In genomic region chr10:124975977-124976514, GRCh38 we compare ENCODE assay signal across 11 cellular contexts. TPM values are rescaled to one million over a fixed set of nuclear protein-coding genes. Genes with fewer than 3 reads are reported as not detected.
A peak's percentile ranks its signal among the peaks of the same experiment; 100 is the strongest.
DNase-seq lines count a peak whose midpoint lies in the region; ATAC-seq lines count a peak whose summit lies in the region.
"Had no signal": no experiment of that assay in that cellular context is flagged by ENCODE, and none has a peak within 500 bp of the region (broad histone marks: within the 10 kb centered on the region; RNA-seq: fewer than 3 reads in every experiment).

No MANE protein-coding gene starts in this region.

- peak overlapping the region in 1 of 8 donors; percentile 33 for H3K4me3 Mint-ChIP-seq in CD4-positive, alpha-beta memory T cell
- H3K4me3 Mint-ChIP-seq in immature natural killer cell = peak overlapping the region; percentile 20 to 67 (median 61)
- H3K4me3 Mint-ChIP-seq: B cell had no signal

- no peaks in the 10 kb centered on the region for H3K4me1 ChIP-seq in CD4-positive, alpha-beta memory T cell (ENCODE audit: insufficient read depth, low read length)

- H3K27ac ChIP-seq in CD4-positive, alpha-beta memory T cell (ENCODE audit: low read depth, low read length) = no peak overlapping the region

- H3K4me3 ChIP-seq in CD4-positive, alpha-beta memory T cell (ENCODE audit: low read length in 2 of 2) = no peak overlapping the region

- H3K36me3 ChIP-seq in CD4-positive, alpha-beta memory T cell (ENCODE audit: insufficient read depth, low read length) = peaks cover 23% of the 10 kb centered on the region

- peak overlapping the region in 5 of 7 donors; percentile 3 to 74 (median 62) for H3K27ac Mint-ChIP-seq in CD4-positive, alpha-beta memory T cell
- peak overlapping the region; percentile 27 to 83 (median 76) for H3K27ac Mint-ChIP-seq in immature natural killer cell
- H3K27ac Mint-ChIP-seq: B cell had no signal

- DNase-seq in CD4-positive, alpha-beta memory T cell = no peak
- peak; percentile 65 to 74 (median 71) for DNase-seq in immature natural killer cell
- DNase-seq in NCI-H1417 (lab: John Stamatoyannopoulos, UW) = no peak
- DNase-seq in stimulated activated CD4-positive, alpha-beta T cell treated with anti-CD3 and anti-CD28 coated beads, Interleukin-2, amount 100 ng/mL, for 48 hours = no peak
- no peak for DNase-seq in hippocampal formation (lab: John Stamatoyannopoulos, UW)
- DNase-seq: effector memory CD4-positive, alpha-beta T cell; NCI-H510A treated with DMSO at 0.1 percent for 48 hours had no signal

- peak; percentile 66 for ATAC-seq in GM19467 (IDR thresholded peaks at IDR 0.05; ENCODE audit: unreplicated experiment)
- ATAC-seq in HG03469 (IDR thresholded peaks at IDR 0.05; ENCODE audit: unreplicated experiment) = peak; percentile 49
- no peak for ATAC-seq in HG02642 (IDR thresholded peaks at IDR 0.05; ENCODE audit: poor library complexity, unreplicated experiment)

- no peaks in the 10 kb centered on the region for H3K9me3 Mint-ChIP-seq in CD4-positive, alpha-beta memory T cell
- no peaks in the 10 kb centered on the region for H3K9me3 Mint-ChIP-seq in immature natural killer cell

- intact Hi-C loops in CD4-positive, alpha-beta memory T cell (cut with micrococcal nuclease) = no loop called here

- H3K4me1 Mint-ChIP-seq in CD4-positive, alpha-beta memory T cell = peaks cover 18 to 31% (median 28%) of the 10 kb centered on the region in 4 donors
- H3K4me1 Mint-ChIP-seq in immature natural killer cell = peaks cover 45 to 65% of the 10 kb centered on the region in 2 donors

- CTCF ChIA-PET in CD4-positive, alpha-beta memory T cell (lab: Charles Lee; ENCODE audit: partially characterized antibody) = interaction anchor here (0.7 to 1.4 kb wide), 2 partner anchors 10 to 16 kb away, joined by 3 to 4 read pairs; no protein-coding TSS in a partner anchor

- H3K36me3 Mint-ChIP-seq in CD4-positive, alpha-beta memory T cell = peaks cover 34 to 66% of the 10 kb centered on the region in 2 donors
- H3K36me3 Mint-ChIP-seq in immature natural killer cell = peaks cover 0 to 11% (median 9%) of the 10 kb centered on the region in 3 donors

- H3K9me3 ChIP-seq in CD4-positive, alpha-beta memory T cell (ENCODE audit: control insufficient read depth in 1 of 2, low read length in 2 of 2) = no peaks in the 10 kb centered on the region

- H3K27me3 Mint-ChIP-seq in CD4-positive, alpha-beta memory T cell = no peaks in the 10 kb centered on the region
- H3K27me3 Mint-ChIP-seq in immature natural killer cell (ENCODE audit: low read depth in 3 of 3) = peaks cover 0 to 4% (median 2%) of the 10 kb centered on the region in 3 donors
- H3K27me3 Mint-ChIP-seq: B cell had no signal

- no peaks in the 10 kb centered on the region for H3K27me3 ChIP-seq in CD4-positive, alpha-beta memory T cell (ENCODE audit: insufficient read depth, low read length)

- POLR2A ChIA-PET in CD4-positive, alpha-beta memory T cell (lab: Charles Lee; ENCODE audit: partially characterized antibody) = no interaction called here

RNA-seq across cellular contexts. Expression of gene ZRANB1, which starts 34.1 kb away (rescaled TPM):
- total RNA-seq in CD4-positive, alpha-beta memory T cell = 10 to 100 TPM; 23.6 to 23.8 TPM
- polyA plus RNA-seq in CD4-positive, alpha-beta memory T cell = 1 to 10 TPM; 6.2 to 9.2 TPM
- polyA plus RNA-seq in immature natural killer cell = 1 to 10 TPM; 3.8 to 7.1 (median 5.6) TPM

Comparison
In these comparisons a context has a peak if more than half of its experiments do, and no peak if none do; other contexts are left out.
1. DNase-seq: peak in immature natural killer cell (3 of 3); none in CD4-positive, alpha-beta memory T cell (0 of 5), NCI-H1417 (0 of 3), stimulated activated CD4-positive, alpha-beta T cell treated with anti-CD3 and anti-CD28 coated beads, Interleukin-2, amount 100 ng/mL, for 48 hours (0 of 2) and hippocampal formation (0 of 2).